ENCODE assay signal across 11 cellular contexts in the genomic region with DNA sequence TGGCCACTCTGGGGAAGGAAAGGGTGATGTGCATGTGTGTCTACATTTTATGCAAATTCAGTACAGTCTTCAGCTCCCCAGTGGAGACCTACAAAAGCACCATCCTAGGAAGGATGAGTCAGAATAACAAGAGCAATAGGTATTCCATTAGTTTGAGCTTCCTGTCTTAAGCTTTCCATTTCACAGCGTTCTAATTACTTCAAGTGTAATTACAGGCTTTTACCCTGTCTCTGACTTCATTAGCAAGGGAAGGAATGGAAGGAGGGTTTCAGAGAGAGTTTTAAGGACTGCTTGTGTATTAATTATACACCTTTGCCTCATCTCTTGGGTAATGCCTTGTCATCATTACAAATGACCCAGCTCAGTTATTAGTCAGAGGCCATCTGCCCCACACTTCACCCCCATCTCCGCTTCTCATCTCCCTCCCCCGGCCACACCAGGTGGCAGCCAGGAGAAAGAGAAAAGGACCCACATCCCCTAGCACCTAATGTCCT.
DNase-seq lines count a peak whose midpoint lies in the region; ATAC-seq, FAIRE-seq and TF ChIP-seq lines count a peak whose summit lies in the region.
"Had no signal": no experiment of that assay in that cellular context is flagged by ENCODE, and none has a peak within 500 bp of the region (broad histone marks: within the 10 kb centered on the region; RNA-seq: fewer than 3 reads in every experiment).

No MANE protein-coding gene starts in this region.

- no peak overlapping the region for H3K23ac ChIP-seq in mesendoderm (ENCODE audit: low read length)

- intact Hi-C loops in HepG2 (cut with micrococcal nuclease; ENCODE audit: unreplicated experiment), result no loop called here

- no peak overlapping the region for H2AK5ac ChIP-seq in mesendoderm (ENCODE audit: low read length)

- H4K5ac ChIP-seq in mesendoderm (ENCODE audit: low read length), result no peak overlapping the region

- no peak overlapping the region for H3K18ac ChIP-seq in mesendoderm (ENCODE audit: low read length)

- TF ChIP-seq RAD21 in HepG2 (CRISPR knock-in tag; IDR thresholded peaks at IDR 0.05), result no peak

- H2AFZ ChIP-seq in HepG2 (ENCODE audit: low read length), result no peak overlapping the region

- ATAC-seq in GM19397 (IDR thresholded peaks at IDR 0.05; ENCODE audit: unreplicated experiment), result peak; percentile 67
- ATAC-seq in HG02870 (IDR thresholded peaks at IDR 0.05; ENCODE audit: unreplicated experiment), result peak; percentile 82
- no peak for ATAC-seq in HepG2

- CTCF ChIA-PET in HepG2 (lab: Yijun Ruan, JAX; ENCODE audit: low intra/inter-chr PET ratio, low total read pairs), result no interaction called here

- H3K56ac ChIP-seq in mesendoderm (ENCODE audit: low read length), result peak overlapping the region; percentile 56

- no peak overlapping the region for H4K8ac ChIP-seq in mesendoderm (ENCODE audit: low read depth, low read length)

- POLR2A ChIA-PET in HepG2 (lab: Yijun Ruan, JAX), result no interaction called here

- H3K27me3 ChIP-seq in mesendoderm (ENCODE audit: insufficient read depth, low read length, poor library complexity), result no peaks in the 10 kb centered on the region
- no peaks in the 10 kb centered on the region for H3K27me3 ChIP-seq in HepG2 (ENCODE audit: control insufficient read depth in 1 of 2, insufficient read depth in 2 of 2, low read length in 2 of 2)

- no peaks in the 10 kb centered on the region for H3K79me1 ChIP-seq in mesendoderm (ENCODE audit: low read length)

- FAIRE-seq in HepG2 (lab: Jason Lieb, UNC), result no peak
- FAIRE-seq: colon had no signal

- TF ChIP-seq POLR2A in HepG2 (IDR thresholded peaks at IDR 0.05; ENCODE audit: insufficient read depth in 1 of 2, low read depth in 2 of 2, low read length in 2 of 2), result no peak

- H3K79me2 ChIP-seq in mesendoderm (ENCODE audit: control insufficient read depth, insufficient read depth, low read length) (no peaks in the 10 kb centered on the region), HepG2 (ENCODE audit: insufficient read depth, low read length) (no peaks in the 10 kb centered on the region)

- no peak overlapping the region for H3K4ac ChIP-seq in mesendoderm (ENCODE audit: low read depth, low read length)

- no peak for TF ChIP-seq CTCF in HepG2 (CRISPR knock-in tag; IDR thresholded peaks at IDR 0.05)

- no peak overlapping the region for H2BK15ac ChIP-seq in mesendoderm (replicated peaks; ENCODE audit: low read depth)

- no CpG with 5 or more reads among the region's 3 CpGs for WGBS in mesendoderm (ENCODE audit: extremely low coverage, insufficient coverage, low lambda C conversion rate)
- WGBS in HepG2 (ENCODE audit: low lambda C conversion rate), result 0% methylated on average over 3 of the region's 3 CpGs

- DNase-seq in NCI-H1417 treated with DMSO at 0.1 percent for 48 hours (lab: John Stamatoyannopoulos, UW) (peak; percentile 59), mesendoderm (peak; percentile 84), mesenteric fat pad (ENCODE audit: low spot score) (no peak), HepG2 (ENCODE audit: low spot score) (no peak), H4 (ENCODE audit: low spot score) (no peak)
- DNase-seq in central memory CD4-positive, alpha-beta T cell, result no peak
- DNase-seq: left ventricle myocardium inferior, NCI-H2171 had no signal

- H3K4me3 ChIP-seq in mesendoderm (ENCODE audit: low read length) (no peak overlapping the region), HepG2 (replicated peaks in 1 of 3; ENCODE audit: insufficient read depth in 1 of 3, low read depth in 2 of 3, low read length in 3 of 3) (no peak overlapping the region)
- H3K4me3 ChIP-seq: left ventricle myocardium inferior had no signal

- in situ Hi-C loops in HepG2 (cut with HindIII; ENCODE audit: extremely low pct_ligation_motif_present, low pct_unique_long_range_greater_than_20kb), result no loop called here

- no TSS peak for BruUV-seq in HepG2 (replicated peaks; lab: Mats Ljungman, UMichigan)

- H3K27ac ChIP-seq in mesendoderm (ENCODE audit: low read depth, low read length), result peak overlapping the region; percentile 71
- H3K27ac ChIP-seq in HepG2 (ENCODE audit: extremely low read length, insufficient read depth, low read length), result no peak overlapping the region
- H3K27ac ChIP-seq: left ventricle myocardium inferior had no signal

- peaks cover 12% of the 10 kb centered on the region for H3K4me1 ChIP-seq in mesendoderm (ENCODE audit: control insufficient read depth, low read depth, low read length)
- no peaks in the 10 kb centered on the region for H3K4me1 ChIP-seq in HepG2 (ENCODE audit: insufficient read depth, low read length)
- H3K4me1 ChIP-seq: left ventricle myocardium inferior had no signal

- no peaks in the 10 kb centered on the region for H3K9me3 ChIP-seq in HepG2 (ENCODE audit: low read length)
- H3K9me3 ChIP-seq: left ventricle myocardium inferior had no signal

- no peaks in the 10 kb centered on the region for H3K36me3 ChIP-seq in mesendoderm (ENCODE audit: control insufficient read depth, insufficient read depth, low read length)
- H3K36me3 ChIP-seq in HepG2 (replicated peaks in 1 of 2; ENCODE audit: control insufficient read depth in 1 of 2, insufficient read depth in 2 of 2, low read length in 2 of 2), result no peaks in the 10 kb centered on the region
- H3K36me3 ChIP-seq: left ventricle myocardium inferior had no signal

- H2BK120ac ChIP-seq in mesendoderm (ENCODE audit: low read depth, low read length), result no peak overlapping the region

- no peaks in the 10 kb centered on the region for H4K20me1 ChIP-seq in HepG2 (ENCODE audit: insufficient read depth, low read length)

- H2BK5ac ChIP-seq in mesendoderm (ENCODE audit: low read length), result no peak overlapping the region

- H3K4me2 ChIP-seq in mesendoderm (ENCODE audit: low read length) (no peak overlapping the region), HepG2 (ENCODE audit: low read depth, low read length) (no peak overlapping the region)

- no peak for TF ChIP-seq EP300 in HepG2 (IDR thresholded peaks at IDR 0.05; ENCODE audit: low read depth in 2 of 2, low read length in 2 of 2)
- no peak for TF ChIP-seq EP300 in HepG2 (CRISPR knock-in tag; IDR thresholded peaks at IDR 0.05; ENCODE audit: borderline replicate concordance)

- H3K9ac ChIP-seq in mesendoderm (ENCODE audit: low read length) (no peak overlapping the region), HepG2 (ENCODE audit: insufficient read depth, low read depth, low read length) (no peak overlapping the region)

TF ChIP-seq in HepG2, 621 proteins besides CTCF, POLR2A, EP300 and RAD21 (continues in another document):
- TF ChIP-seq, protein P1, sequence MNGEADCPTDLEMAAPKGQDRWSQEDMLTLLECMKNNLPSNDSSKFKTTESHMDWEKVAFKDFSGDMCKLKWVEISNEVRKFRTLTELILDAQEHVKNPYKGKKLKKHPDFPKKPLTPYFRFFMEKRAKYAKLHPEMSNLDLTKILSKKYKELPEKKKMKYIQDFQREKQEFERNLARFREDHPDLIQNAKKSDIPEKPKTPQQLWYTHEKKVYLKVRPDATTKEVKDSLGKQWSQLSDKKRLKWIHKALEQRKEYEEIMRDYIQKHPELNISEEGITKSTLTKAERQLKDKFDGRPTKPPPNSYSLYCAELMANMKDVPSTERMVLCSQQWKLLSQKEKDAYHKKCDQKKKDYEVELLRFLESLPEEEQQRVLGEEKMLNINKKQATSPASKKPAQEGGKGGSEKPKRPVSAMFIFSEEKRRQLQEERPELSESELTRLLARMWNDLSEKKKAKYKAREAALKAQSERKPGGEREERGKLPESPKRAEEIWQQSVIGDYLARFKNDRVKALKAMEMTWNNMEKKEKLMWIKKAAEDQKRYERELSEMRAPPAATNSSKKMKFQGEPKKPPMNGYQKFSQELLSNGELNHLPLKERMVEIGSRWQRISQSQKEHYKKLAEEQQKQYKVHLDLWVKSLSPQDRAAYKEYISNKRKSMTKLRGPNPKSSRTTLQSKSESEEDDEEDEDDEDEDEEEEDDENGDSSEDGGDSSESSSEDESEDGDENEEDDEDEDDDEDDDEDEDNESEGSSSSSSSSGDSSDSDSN (CRISPR knock-in tag; IDR thresholded peaks at IDR 0.05), result no peak
- TF ChIP-seq MAFK (conservative IDR thresholded peaks at IDR 0.05 in 1 of 2, IDR thresholded peaks at IDR 0.05 in 1 of 2; ENCODE audit: low read length in 2 of 2) (no peak), MBNL3 (CRISPR knock-in tag; conservative IDR thresholded peaks at IDR 0.05) (no peak), SMAD9 (CRISPR knock-in tag; IDR thresholded peaks at IDR 0.05) (no peak)
- TF ChIP-seq, protein P2, sequence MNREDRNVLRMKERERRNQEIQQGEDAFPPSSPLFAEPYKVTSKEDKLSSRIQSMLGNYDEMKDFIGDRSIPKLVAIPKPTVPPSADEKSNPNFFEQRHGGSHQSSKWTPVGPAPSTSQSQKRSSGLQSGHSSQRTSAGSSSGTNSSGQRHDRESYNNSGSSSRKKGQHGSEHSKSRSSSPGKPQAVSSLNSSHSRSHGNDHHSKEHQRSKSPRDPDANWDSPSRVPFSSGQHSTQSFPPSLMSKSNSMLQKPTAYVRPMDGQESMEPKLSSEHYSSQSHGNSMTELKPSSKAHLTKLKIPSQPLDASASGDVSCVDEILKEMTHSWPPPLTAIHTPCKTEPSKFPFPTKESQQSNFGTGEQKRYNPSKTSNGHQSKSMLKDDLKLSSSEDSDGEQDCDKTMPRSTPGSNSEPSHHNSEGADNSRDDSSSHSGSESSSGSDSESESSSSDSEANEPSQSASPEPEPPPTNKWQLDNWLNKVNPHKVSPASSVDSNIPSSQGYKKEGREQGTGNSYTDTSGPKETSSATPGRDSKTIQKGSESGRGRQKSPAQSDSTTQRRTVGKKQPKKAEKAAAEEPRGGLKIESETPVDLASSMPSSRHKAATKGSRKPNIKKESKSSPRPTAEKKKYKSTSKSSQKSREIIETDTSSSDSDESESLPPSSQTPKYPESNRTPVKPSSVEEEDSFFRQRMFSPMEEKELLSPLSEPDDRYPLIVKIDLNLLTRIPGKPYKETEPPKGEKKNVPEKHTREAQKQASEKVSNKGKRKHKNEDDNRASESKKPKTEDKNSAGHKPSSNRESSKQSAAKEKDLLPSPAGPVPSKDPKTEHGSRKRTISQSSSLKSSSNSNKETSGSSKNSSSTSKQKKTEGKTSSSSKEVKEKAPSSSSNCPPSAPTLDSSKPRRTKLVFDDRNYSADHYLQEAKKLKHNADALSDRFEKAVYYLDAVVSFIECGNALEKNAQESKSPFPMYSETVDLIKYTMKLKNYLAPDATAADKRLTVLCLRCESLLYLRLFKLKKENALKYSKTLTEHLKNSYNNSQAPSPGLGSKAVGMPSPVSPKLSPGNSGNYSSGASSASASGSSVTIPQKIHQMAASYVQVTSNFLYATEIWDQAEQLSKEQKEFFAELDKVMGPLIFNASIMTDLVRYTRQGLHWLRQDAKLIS (CRISPR knock-in tag; IDR thresholded peaks at IDR 0.05), result no peak
- TF ChIP-seq, protein P3, sequence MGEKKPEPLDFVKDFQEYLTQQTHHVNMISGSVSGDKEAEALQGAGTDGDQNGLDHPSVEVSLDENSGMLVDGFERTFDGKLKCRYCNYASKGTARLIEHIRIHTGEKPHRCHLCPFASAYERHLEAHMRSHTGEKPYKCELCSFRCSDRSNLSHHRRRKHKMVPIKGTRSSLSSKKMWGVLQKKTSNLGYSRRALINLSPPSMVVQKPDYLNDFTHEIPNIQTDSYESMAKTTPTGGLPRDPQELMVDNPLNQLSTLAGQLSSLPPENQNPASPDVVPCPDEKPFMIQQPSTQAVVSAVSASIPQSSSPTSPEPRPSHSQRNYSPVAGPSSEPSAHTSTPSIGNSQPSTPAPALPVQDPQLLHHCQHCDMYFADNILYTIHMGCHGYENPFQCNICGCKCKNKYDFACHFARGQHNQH (CRISPR knock-in tag; IDR thresholded peaks at IDR 0.05), result no peak

Comparison
In these comparisons a context has a peak if more than half of its experiments do, and no peak if none do; other contexts are left out.
1. DNase-seq: peak in NCI-H1417 treated with DMSO at 0.1 percent for 48 hours (single experiment) and mesendoderm (single experiment); none in mesenteric fat pad (single experiment), HepG2 (single experiment), H4 (single experiment) and central memory CD4-positive, alpha-beta T cell (single experiment).